In the genomic region with DNA sequence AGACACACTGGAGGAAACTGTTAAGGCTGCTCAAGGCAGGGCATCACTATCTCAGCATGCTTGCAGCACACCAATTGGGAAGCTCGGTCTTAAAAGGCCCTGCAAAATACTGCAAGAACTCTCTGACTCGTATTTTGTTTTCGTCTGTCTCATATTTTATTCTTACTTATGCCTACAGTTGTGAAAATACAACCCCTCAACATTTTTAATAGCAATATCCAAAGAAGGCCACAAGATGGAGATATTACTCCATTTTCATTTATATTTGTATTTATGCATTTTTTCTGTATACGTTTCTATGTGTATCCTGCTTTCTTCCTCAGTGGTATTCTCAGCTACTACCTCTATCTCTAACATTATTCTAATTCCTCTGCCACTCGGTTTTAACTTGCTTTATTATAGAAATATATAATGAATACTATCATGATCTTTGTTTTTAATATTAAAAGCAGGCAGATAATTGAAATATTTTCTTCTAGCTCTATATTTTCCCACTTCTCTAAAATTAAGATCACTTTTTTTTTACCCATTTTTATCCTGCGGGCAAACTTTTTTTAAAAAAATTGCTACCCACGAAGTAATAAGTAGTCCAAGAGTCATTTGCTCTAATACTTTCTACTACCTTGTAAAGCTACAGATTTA, we compare ENCODE assay signal across 2 cellular contexts.
TF ChIP-seq lines count a peak whose summit lies in the region.

No MANE protein-coding gene starts in this region.

TF ChIP-seq in HCT116, 20 proteins besides CTCF, POLR2A, EP300 and RAD21:
- TF ChIP-seq SIN3A (IDR thresholded peaks at IDR 0.05; ENCODE audit: low read depth) (no peak), CBX3 (IDR thresholded peaks at IDR 0.05; ENCODE audit: low read depth) (0 out of 2 replicates have a peak, but pooled peaks have one; percentile 57), EGR1 (IDR thresholded peaks at IDR 0.05; ENCODE audit: low read depth) (0 out of 2 replicates have a peak, but pooled peaks have one; percentile 26)
TF ChIP-seq in HCT116: peak in this region for 2.

TF ChIP-seq in HepG2, 621 proteins besides CTCF, POLR2A, EP300 and RAD21:
- no peak for TF ChIP-seq ZBTB49 (CRISPR knock-in tag; IDR thresholded peaks at IDR 0.05; ENCODE audit: borderline replicate concordance)
- TF ChIP-seq ZNF317 (CRISPR knock-in tag; IDR thresholded peaks at IDR 0.05) = no peak
- TF ChIP-seq ZNF549 (CRISPR knock-in tag; IDR thresholded peaks at IDR 0.05) = no peak
- TF ChIP-seq ZNF3 (CRISPR knock-in tag; IDR thresholded peaks at IDR 0.05) = no peak
- 0 out of 2 replicates have a peak, but pooled peaks have one; percentile 43 for TF ChIP-seq TOPORS (CRISPR knock-in tag; IDR thresholded peaks at IDR 0.05)
- TF ChIP-seq ZBTB21 (CRISPR knock-in tag; IDR thresholded peaks at IDR 0.05) = no peak
- TF ChIP-seq PPARG (CRISPR knock-in tag; conservative IDR thresholded peaks at IDR 0.05) = no peak
- no peak for TF ChIP-seq PAWR (CRISPR knock-in tag; IDR thresholded peaks at IDR 0.05; ENCODE audit: borderline replicate concordance)
- no peak for TF ChIP-seq ZFP62 (CRISPR knock-in tag; IDR thresholded peaks at IDR 0.05)
- no peak for TF ChIP-seq NFRKB (IDR thresholded peaks at IDR 0.05)
- peak; percentile 43; the same call in 1 of the 2 replicates for TF ChIP-seq SMC3 (IDR thresholded peaks at IDR 0.05; ENCODE audit: low read length)
- TF ChIP-seq MAFF (IDR thresholded peaks at IDR 0.05; ENCODE audit: low read depth, low read length) = no peak
- TF ChIP-seq ZBTB7B (CRISPR knock-in tag; IDR thresholded peaks at IDR 0.05) = no peak
- TF ChIP-seq NCOA2 (CRISPR knock-in tag; IDR thresholded peaks at IDR 0.05) = no peak
- TF ChIP-seq STAG1 (CRISPR knock-in tag; IDR thresholded peaks at IDR 0.05) = peak; percentile 72
- TF ChIP-seq ZBTB26 (CRISPR knock-in tag; IDR thresholded peaks at IDR 0.05; ENCODE audit: borderline replicate concordance) = no peak
